8 cellular contexts compared by ENCODE assay signal in genomic region chr6:117976030-117976651, GRCh38.
DNase-seq lines count a peak whose midpoint lies in the region; ATAC-seq and TF ChIP-seq lines count a peak whose summit lies in the region.

No MANE protein-coding gene starts in this region.

- 15% methylated on average over 2 of the region's 2 CpGs; no CpG with 5 or more reads in 1 of the 2 experiments for WGBS in endodermal cell (ENCODE audit: insufficient coverage in 1 of 2, insufficient read length in 1 of 2), 2 experiments

- H3K79me2 ChIP-seq in Loucy (ENCODE audit: insufficient read depth, low read length) (no peaks in the 10 kb centered on the region), PC-9 (ENCODE audit: low read depth) (no peaks in the 10 kb centered on the region)

- H3K4me3 Mint-ChIP-seq in endodermal cell (no peak overlapping the region), nephron progenitor cell (no peak overlapping the region)

- intact Hi-C loops in PC-9 (cut with micrococcal nuclease; ENCODE audit: unreplicated experiment): loop anchor here (2.0 to 10.0 kb wide), 3 partner anchors 279 to 575 kb away; no protein-coding TSS in a partner anchor

- no peaks in the 10 kb centered on the region for H4K20me1 ChIP-seq in Loucy (ENCODE audit: insufficient read depth, low read length, poor library complexity, severe bottlenecking)
- no peaks in the 10 kb centered on the region for H4K20me1 ChIP-seq in PC-9 (ENCODE audit: insufficient read depth)

- no peaks in the 10 kb centered on the region for H3F3A ChIP-seq in Loucy (ENCODE audit: low read depth)
- no peaks in the 10 kb centered on the region for H3F3A ChIP-seq in PC-9 (ENCODE audit: insufficient read depth, low read depth)

- H3K4me1 ChIP-seq in Loucy (ENCODE audit: insufficient read depth, low read length, poor library complexity, severe bottlenecking) (no peaks in the 10 kb centered on the region), PC-9 (replicated peaks; ENCODE audit: insufficient read depth) (no peaks in the 10 kb centered on the region), endodermal cell (ENCODE audit: control insufficient read depth, insufficient read depth, low read length) (no peaks in the 10 kb centered on the region)

- no peak overlapping the region for H3K27ac Mint-ChIP-seq in endodermal cell
- H3K27ac Mint-ChIP-seq in nephron progenitor cell: no peak overlapping the region

- H3K9ac ChIP-seq in Loucy (ENCODE audit: low read depth, low read length, poor library complexity, severe bottlenecking) (no peak overlapping the region), endodermal cell (ENCODE audit: extremely low read depth, low read length, poor library complexity, severe bottlenecking) (no peak overlapping the region)

- peak; percentile 87 for TF ChIP-seq CTCF in Loucy (conservative IDR thresholded peaks at IDR 0.05; ENCODE audit: low read length)
- peak; percentile 85 for TF ChIP-seq CTCF in PC-9 (conservative IDR thresholded peaks at IDR 0.05)
- TF ChIP-seq CTCF in endodermal cell (conservative IDR thresholded peaks at IDR 0.05): peak; percentile 85
- peak; percentile 68 for TF ChIP-seq CTCF in nephron progenitor cell (IDR thresholded peaks at IDR 0.05)

- peaks cover 12% of the 10 kb centered on the region for H3K4me1 Mint-ChIP-seq in endodermal cell
- H3K4me1 Mint-ChIP-seq in nephron progenitor cell: peaks cover 6% of the 10 kb centered on the region

- H3K36me3 Mint-ChIP-seq in endodermal cell (ENCODE audit: low read depth): peaks cover 1% of the 10 kb centered on the region
- no peaks in the 10 kb centered on the region for H3K36me3 Mint-ChIP-seq in nephron progenitor cell (ENCODE audit: low read depth)

- POLR2A ChIA-PET in PC-9 (lab: Charles Lee; ENCODE audit: unreplicated experiment): no interaction called here

- H3K9me3 ChIP-seq in Loucy (ENCODE audit: insufficient read depth, low read depth, low read length) (no peaks in the 10 kb centered on the region), PC-9 (ENCODE audit: insufficient read depth, low read depth) (no peaks in the 10 kb centered on the region), endodermal cell (ENCODE audit: control insufficient read depth, low read length) (peaks cover 19% of the 10 kb centered on the region)

- CTCF ChIA-PET in PC-9 (lab: Charles Lee): no interaction called here

- no peaks in the 10 kb centered on the region for H3K9me2 ChIP-seq in Loucy (replicated peaks; ENCODE audit: low read depth, low read length)
- no peaks in the 10 kb centered on the region for H3K9me2 ChIP-seq in PC-9 (ENCODE audit: insufficient read depth)

- H3K4me2 ChIP-seq in Loucy (ENCODE audit: low read depth, low read length, poor library complexity, severe bottlenecking) (no peak overlapping the region), PC-9 (no peak overlapping the region)

- H3K27me3 ChIP-seq in Loucy (ENCODE audit: insufficient read depth, low read length, poor library complexity, severe bottlenecking) (no peaks in the 10 kb centered on the region), PC-9 (ENCODE audit: insufficient read depth, low read depth) (no peaks in the 10 kb centered on the region), endodermal cell (ENCODE audit: control insufficient read depth, insufficient read depth, low read length, poor library complexity, severe bottlenecking) (no peaks in the 10 kb centered on the region)

- H3K9me3 Mint-ChIP-seq in endodermal cell (peaks cover 18% of the 10 kb centered on the region), nephron progenitor cell (peaks cover 14% of the 10 kb centered on the region)

- peak; percentile 64 for ATAC-seq in GM18502 (IDR thresholded peaks at IDR 0.05; ENCODE audit: poor library complexity, unreplicated experiment)
- ATAC-seq in HG03432 (IDR thresholded peaks at IDR 0.05; ENCODE audit: unreplicated experiment): no peak
- ATAC-seq in activated CD4-positive, CD25-positive, alpha-beta regulatory T cell treated with anti-CD3 and anti-CD28 coated beads, Interleukin-2, amount 50 U/mL, for 24 hours: no peak

- H3K27ac ChIP-seq in PC-9 (no peak overlapping the region), endodermal cell (ENCODE audit: low read depth, low read length) (no peak overlapping the region)

- DNase-seq in Ammon's horn (ENCODE audit: low spot score) (peak; percentile 81), PC-9 (peak in 1 of 2 experiments; percentile 48), endodermal cell (no peak), nephron progenitor cell (peak; percentile 12)

- H3K36me3 ChIP-seq in Loucy (ENCODE audit: insufficient read depth, low read length) (no peaks in the 10 kb centered on the region), PC-9 (ENCODE audit: low read depth) (no peaks in the 10 kb centered on the region), endodermal cell (ENCODE audit: control insufficient read depth, insufficient read depth, low read length) (no peaks in the 10 kb centered on the region)

- H3K4me3 ChIP-seq in Loucy (ENCODE audit: low read length, poor library complexity, severe bottlenecking) (no peak overlapping the region), PC-9 (no peak overlapping the region), endodermal cell (ENCODE audit: low read length) (no peak overlapping the region)

- H2AFZ ChIP-seq in Loucy (ENCODE audit: low read length) (no peak overlapping the region), PC-9 (no peak overlapping the region)

- no TSS peak for BruUV-seq in PC-9 (replicated peaks; lab: Mats Ljungman, UMichigan)

- H3K27me3 Mint-ChIP-seq in endodermal cell (ENCODE audit: insufficient read depth) (no peaks in the 10 kb centered on the region), nephron progenitor cell (ENCODE audit: low read depth, poor library complexity) (peaks cover 5% of the 10 kb centered on the region)
